ENCODE assay signal across 25 cellular contexts in genomic region chr9:85264695-85265094, GRCh38.
DNase-seq lines count a peak whose midpoint lies in the region; ATAC-seq, FAIRE-seq and TF ChIP-seq lines count a peak whose summit lies in the region.
"Had no signal": no experiment of that assay in that cellular context is flagged by ENCODE, and none has a peak within 500 bp of the region (broad histone marks: within the 10 kb centered on the region; RNA-seq: fewer than 3 reads in every experiment).

No MANE protein-coding gene starts in this region.

- no peak overlapping the region for H3K27ac Mint-ChIP-seq in T-helper 17 cell
- H3K27ac Mint-ChIP-seq: B cell; CD4-positive, CD25-positive, alpha-beta regulatory T cell; CD8-positive, alpha-beta memory T cell; GM23338; IgD-negative memory B cell had no signal

- FAIRE-seq in GM12878 (lab: Jason Lieb, UNC) = no peak
- FAIRE-seq: GM12891, HepG2 had no signal

- no peaks in the 10 kb centered on the region for H3K4me1 Mint-ChIP-seq in T-helper 17 cell
- H3K4me1 Mint-ChIP-seq: B cell; CD4-positive, CD25-positive, alpha-beta regulatory T cell; CD8-positive, alpha-beta memory T cell; IgD-negative memory B cell had no signal

- H3K79me2 ChIP-seq in GM12878 (ENCODE audit: control insufficient read depth, insufficient read depth, low read length) (no peaks in the 10 kb centered on the region), osteoblast (ENCODE audit: insufficient read depth, low read length) (no peaks in the 10 kb centered on the region)

- H3K36me3 ChIP-seq in HEK293 (ENCODE audit: control insufficient read depth in 2 of 2, insufficient read depth in 1 of 2, low read length in 2 of 2) = no peaks in the 10 kb centered on the region
- H3K36me3 ChIP-seq in GM12878 (ENCODE audit: control insufficient read depth in 2 of 2, insufficient read depth in 2 of 2, low read length in 1 of 2) = no peaks in the 10 kb centered on the region
- H3K36me3 ChIP-seq in osteoblast (ENCODE audit: insufficient read depth, low read length) = no peaks in the 10 kb centered on the region
- H3K36me3 ChIP-seq in esophagus squamous epithelium = no peaks in the 10 kb centered on the region
- H3K36me3 ChIP-seq: BLaER1 treated with 17β-estradiol and CSF1 and Interleukin-3, amounts not matched to agents 10 nM and 100 nM had no signal

- peaks cover 0 to 3% of the 10 kb centered on the region in 2 experiments; a peak in 2 of 4 replicates for H3K27me3 ChIP-seq in GM12878 (replicated peaks in 1 of 2; ENCODE audit: control insufficient read depth in 2 of 2, insufficient read depth in 2 of 2, low read length in 1 of 2)
- no peaks in the 10 kb centered on the region for H3K27me3 ChIP-seq in osteoblast (ENCODE audit: insufficient read depth, low read length)
- H3K27me3 ChIP-seq in esophagus squamous epithelium = no peaks in the 10 kb centered on the region

- H3K9me3 ChIP-seq in HEK293 (ENCODE audit: control insufficient read depth, insufficient read depth, low read depth, low read length) (no peaks in the 10 kb centered on the region), GM12878 (replicated peaks; ENCODE audit: control insufficient read depth, insufficient read depth, low read length) (no peaks in the 10 kb centered on the region), osteoblast (ENCODE audit: low read depth, low read length) (no peaks in the 10 kb centered on the region), T-helper 17 cell (ENCODE audit: control insufficient read depth, low read length, poor library complexity, severe bottlenecking) (no peaks in the 10 kb centered on the region), esophagus squamous epithelium (no peaks in the 10 kb centered on the region)

- H2AFZ ChIP-seq in GM12878 (ENCODE audit: control insufficient read depth, low read depth, low read length) (no peak overlapping the region), osteoblast (ENCODE audit: low read length) (no peak overlapping the region)
- H2AFZ ChIP-seq: GM23338 had no signal

- H3K4me1 ChIP-seq in HEK293 (ENCODE audit: control insufficient read depth, insufficient read depth, low read length) (no peaks in the 10 kb centered on the region), GM12878 (ENCODE audit: control insufficient read depth, insufficient read depth, low read length) (no peaks in the 10 kb centered on the region), osteoblast (ENCODE audit: insufficient read depth, low read length) (no peaks in the 10 kb centered on the region), esophagus squamous epithelium (no peaks in the 10 kb centered on the region)

- CTCF ChIA-PET in HEK293 (lab: Yijun Ruan, JAX) = interaction anchor here (0.6 kb wide), 1 partner anchor 476 kb away, joined by 4 read pairs; no protein-coding TSS in a partner anchor
- CTCF ChIA-PET in GM12878 (lab: Yijun Ruan, JAX) = interaction anchor here (0.5 to 2.7 kb wide), 4 partner anchors 346 to 861 kb away, joined by 3 to 12 read pairs (median 4); no protein-coding TSS in a partner anchor

- H3K9ac ChIP-seq in GM12878 (ENCODE audit: control insufficient read depth, insufficient read depth, low read length) = no peak overlapping the region
- H3K9ac ChIP-seq: BLaER1 treated with 17β-estradiol and CSF1 and Interleukin-3, amounts not matched to agents 10 nM and 100 nM had no signal

- no peak overlapping the region for H3K4me3 Mint-ChIP-seq in T-helper 17 cell
- H3K4me3 Mint-ChIP-seq: B cell; CD4-positive, CD25-positive, alpha-beta regulatory T cell; CD8-positive, alpha-beta memory T cell; GM23338 had no signal

- RAD21 ChIA-PET in GM12878 (lab: Charles Lee; ENCODE audit: unreplicated experiment) = no interaction called here

- H3K27me3 Mint-ChIP-seq in T-helper 17 cell = peaks cover 21% of the 10 kb centered on the region
- H3K27me3 Mint-ChIP-seq: B cell; CD4-positive, CD25-positive, alpha-beta regulatory T cell had no signal

- POLR2A ChIA-PET in HEK293 (lab: Yijun Ruan, JAX) = no interaction called here
- POLR2A ChIA-PET in GM12878 (lab: Charles Lee) = no interaction called here

- TF ChIP-seq EP300 in GM12878 (IDR thresholded peaks at IDR 0.05; ENCODE audit: borderline replicate concordance in 1 of 2, control insufficient read depth in 1 of 2, low read depth in 2 of 2, low read length in 2 of 2) = no peak

- H3K27ac ChIP-seq in HEK293 (ENCODE audit: extremely low read depth, low read depth, low read length) = no peak overlapping the region
- no peak overlapping the region for H3K27ac ChIP-seq in GM12878 (ENCODE audit: control insufficient read depth, insufficient read depth)
- H3K27ac ChIP-seq in osteoblast (ENCODE audit: low read depth, low read length) = no peak overlapping the region
- H3K27ac ChIP-seq in esophagus squamous epithelium = no peak overlapping the region
- H3K27ac ChIP-seq: BLaER1 treated with 17β-estradiol and CSF1 and Interleukin-3, amounts not matched to agents 10 nM and 100 nM had no signal

- TF ChIP-seq CTCF in HEK293 (tag by site-specific recombination; IDR thresholded peaks at IDR 0.05) (no peak), GM12878 (IDR thresholded peaks at IDR 0.05 in 2 of 3, conservative IDR thresholded peaks at IDR 0.05 in 1 of 3; ENCODE audit: control insufficient read depth in 2 of 3, extremely low read depth in 1 of 3, insufficient read depth in 1 of 3, low read depth in 3 of 3, low read length in 3 of 3) (no peak), osteoblast (IDR thresholded peaks at IDR 0.05; ENCODE audit: extremely low read depth, low read depth, low read length) (no peak), esophagus squamous epithelium (IDR thresholded peaks at IDR 0.05) (no peak)

- ATAC-seq in GM12878 (no peak), T-helper 17 cell (no peak)
- ATAC-seq: GM23338, HCT116, HepG2 had no signal

- no peaks in the 10 kb centered on the region for H3K36me3 Mint-ChIP-seq in T-helper 17 cell (ENCODE audit: low read depth)
- H3K36me3 Mint-ChIP-seq: CD4-positive, CD25-positive, alpha-beta regulatory T cell; CD8-positive, alpha-beta memory T cell; IgD-negative memory B cell had no signal

- BruUV-seq in GM12878 (replicated peaks; lab: Mats Ljungman, UMichigan) = no TSS peak

- DNase-seq in GM12878 (ENCODE audit: low read depth, low spot score) (no peak), kidney tubule cell (ENCODE audit: low spot score) (peak; percentile 13), osteoblast (ENCODE audit: insufficient read length, low spot score, missing footprints) (peak; percentile 17), AML-193 (lab: John Stamatoyannopoulos, UW) (no peak), NCI-H2227 treated with DMSO at 0.1 percent for 48 hours (lab: John Stamatoyannopoulos, UW) (no peak), T-helper 17 cell (no peak), esophagus squamous epithelium (lab: John Stamatoyannopoulos, UW) (no peak)
- DNase-seq: 8988T; CD4-positive, CD25-positive, alpha-beta regulatory T cell; CD8-positive, alpha-beta memory T cell; COR-L47; DMS 273 treated with DMSO at 0.1 percent for 48 hours; DMS53; DND-41; EL; H7; KBM-7 had no signal

- TF ChIP-seq POLR2A in GM12878 (IDR thresholded peaks at IDR 0.05; ENCODE audit: low read depth, low read length) (no peak), esophagus squamous epithelium (IDR thresholded peaks at IDR 0.05) (no peak)

- TF ChIP-seq RAD21 in GM12878 (IDR thresholded peaks at IDR 0.05; ENCODE audit: insufficient read depth, low read depth, low read length) = no peak

- H4K20me1 ChIP-seq in GM12878 (ENCODE audit: control insufficient read depth, insufficient read depth) = no peaks in the 10 kb centered on the region
- H4K20me1 ChIP-seq in osteoblast (ENCODE audit: insufficient read depth, low read length) = no peaks in the 10 kb centered on the region
- H4K20me1 ChIP-seq: BLaER1 treated with 17β-estradiol and CSF1 and Interleukin-3, amounts not matched to agents 10 nM and 100 nM had no signal

- in situ Hi-C loops in GM12878 (cut with MboI) = loop anchor here (10.0 kb wide), 1 partner anchor 590 kb away; no protein-coding TSS in a partner anchor

- no peak overlapping the region for H3K4me2 ChIP-seq in GM12878 (ENCODE audit: control insufficient read depth, insufficient read depth)
- H3K4me2 ChIP-seq in osteoblast (ENCODE audit: insufficient read depth, low read length) = no peak overlapping the region
- H3K4me2 ChIP-seq: BLaER1 treated with 17β-estradiol and CSF1 and Interleukin-3, amounts not matched to agents 10 nM and 100 nM; GM23338 had no signal

- H3K4me3 ChIP-seq in HEK293 (ENCODE audit: low read depth, low read length) (no peak overlapping the region), GM12878 (no peak overlapping the region), osteoblast (ENCODE audit: insufficient read depth, low read length) (no peak overlapping the region), esophagus squamous epithelium (no peak overlapping the region)
- H3K4me3 ChIP-seq: BLaER1 treated with 17β-estradiol and CSF1 and Interleukin-3, amounts not matched to agents 10 nM and 100 nM; GM23338 had no signal

- SMC1A ChIA-PET in GM12878 (lab: Charles Lee; ENCODE audit: uncharacterized antibody, unreplicated experiment) = no interaction called here

- intact Hi-C loops in GM12878 (cut with micrococcal nuclease; ENCODE audit: unreplicated experiment) (loop anchor here (5.0 kb wide), 1 partner anchor 348 kb away; no protein-coding TSS in a partner anchor), esophagus squamous epithelium (cut with DNase I) (loop anchor here (10.0 kb wide), 1 partner anchor 870 kb away; no protein-coding TSS in a partner anchor)

TF ChIP-seq in HEK293, 187 proteins besides CTCF, POLR2A, EP300 and RAD21 (continues in another document):
- TF ChIP-seq SALL2 (tag by site-specific recombination; IDR thresholded peaks at IDR 0.05; ENCODE audit: borderline replicate concordance) = no peak
- no peak for TF ChIP-seq ZNF664 (tag by site-specific recombination; IDR thresholded peaks at IDR 0.05)
- no peak for TF ChIP-seq ZNF354C (tag by site-specific recombination; IDR thresholded peaks at IDR 0.05; ENCODE audit: borderline replicate concordance, low read depth)
- TF ChIP-seq ZNF416 (tag by site-specific recombination; IDR thresholded peaks at IDR 0.05) = no peak
- no peak for TF ChIP-seq ZNF48 (tag by site-specific recombination; IDR thresholded peaks at IDR 0.05)

TF ChIP-seq in GM12878, 131 proteins besides CTCF, POLR2A, EP300 and RAD21 (continues in another document):
- no peak for TF ChIP-seq ESRRA (IDR thresholded peaks at IDR 0.05; ENCODE audit: low read length)
- TF ChIP-seq TAF1 (IDR thresholded peaks at IDR 0.05; ENCODE audit: borderline replicate concordance, low read depth, low read length) = no peak
- TF ChIP-seq RELA (IDR thresholded peaks at IDR 0.05; ENCODE audit: borderline replicate concordance, partially characterized antibody) = no peak
- TF ChIP-seq HDAC6 (IDR thresholded peaks at IDR 0.05; ENCODE audit: unreplicated experiment) = no peak

Comparison
In these comparisons a context has a peak if more than half of its experiments do, and no peak if none do; other contexts are left out.
1. DNase-seq: peak in kidney tubule cell (single experiment) and osteoblast (single experiment); none in GM12878 (single experiment), AML-193 (0 of 2), NCI-H2227 treated with DMSO at 0.1 percent for 48 hours (single experiment), T-helper 17 cell (0 of 3) and esophagus squamous epithelium (single experiment).